13 cellular contexts compared by ENCODE assay signal in genomic region chr2:236744316-236745105, GRCh38.
DNase-seq lines count a peak whose midpoint lies in the region; ATAC-seq and TF ChIP-seq lines count a peak whose summit lies in the region.
"Had no signal": no experiment of that assay in that cellular context is flagged by ENCODE, and none has a peak within 500 bp of the region (broad histone marks: within the 10 kb centered on the region; RNA-seq: fewer than 3 reads in every experiment).

No MANE protein-coding gene starts in this region.

- H2AFZ ChIP-seq in KMS-11 (ENCODE audit: low read depth): no peak overlapping the region
- no peak overlapping the region for H2AFZ ChIP-seq in mammary epithelial cell (ENCODE audit: low read depth, low read length)

- H3K9me3 Mint-ChIP-seq in activated naive CD8-positive, alpha-beta T cell treated with anti-CD3 and anti-CD28 coated beads, Interleukin-2, amount 50 U/mL, for 24 hours: no peaks in the 10 kb centered on the region
- H3K9me3 Mint-ChIP-seq: activated naive CD4-positive, alpha-beta T cell treated with anti-CD3 and anti-CD28 coated beads, Interleukin-2, amount 50 U/mL, for 24 hours had no signal

- TF ChIP-seq CTCF in AG04449 (IDR thresholded peaks at IDR 0.05; ENCODE audit: insufficient read depth, low read length, missing control alignments): no peak
- TF ChIP-seq CTCF in KMS-11 (conservative IDR thresholded peaks at IDR 0.05; ENCODE audit: low read depth, low read length): no peak
- no peak for TF ChIP-seq CTCF in mammary epithelial cell (conservative IDR thresholded peaks at IDR 0.05 in 1 of 2, IDR thresholded peaks at IDR 0.05 in 1 of 2; ENCODE audit: extremely low read depth in 1 of 2, insufficient read depth in 1 of 2, low read depth in 1 of 2, low read length in 2 of 2)

- H3K79me2 ChIP-seq in KMS-11 (ENCODE audit: insufficient read depth, low read depth) (no peaks in the 10 kb centered on the region), mammary epithelial cell (ENCODE audit: insufficient read depth, low read length) (no peaks in the 10 kb centered on the region)

- POLR2A ChIA-PET in AG04449 (lab: Yijun Ruan, JAX): interaction anchor here (0.9 to 4.7 kb wide), 4 partner anchors 25 to 133 kb away, joined by 3 to 82 read pairs (median 6); no protein-coding TSS in a partner anchor

- H3K9ac ChIP-seq in KMS-11 (no peak overlapping the region), mammary epithelial cell (ENCODE audit: insufficient read depth, low read length) (no peak overlapping the region)

- intact Hi-C loops in mammary epithelial cell (cut with micrococcal nuclease): loop anchor here (1.0 to 5.0 kb wide), 4 partner anchors 12 to 283 kb away; no protein-coding TSS in a partner anchor
- intact Hi-C loops in posterior cingulate gyrus (cut with DNase I): no loop called here

- ATAC-seq in activated naive CD8-positive, alpha-beta T cell treated with anti-CD3 and anti-CD28 coated beads, Interleukin-2, amount 50 U/mL, for 24 hours: no peak

- H3K9me3 ChIP-seq in mammary epithelial cell (replicated peaks; ENCODE audit: insufficient read depth, low read length): no peaks in the 10 kb centered on the region

- dilution Hi-C loops in mammary epithelial cell (cut with HindIII; ENCODE audit: low sequenced_read_pairs): loop anchor here (5.0 kb wide), 2 partner anchors 53 to 62 kb away; no protein-coding TSS in a partner anchor

- DNase-seq in AG04449 (ENCODE audit: low read depth, low spot score): peak; percentile 92
- peak; percentile 71 for DNase-seq in mammary epithelial cell
- peak; percentile 26 for DNase-seq in mucosa of gallbladder (ENCODE audit: low spot score)
- DNase-seq in GF-D8 (lab: John Stamatoyannopoulos, UW): no peak
- DNase-seq in posterior cingulate gyrus: no peak
- DNase-seq in activated CD8-positive, alpha-beta memory T cell treated with anti-CD3 and anti-CD28 coated beads, Interleukin-2, amount 50 U/mL, for 4 hours: no peak
- no peak for DNase-seq in activated naive CD8-positive, alpha-beta T cell treated with anti-CD3 and anti-CD28 coated beads, Interleukin-2, amount 50 U/mL, for 24 hours
- DNase-seq: activated CD4-positive, alpha-beta T cell treated with anti-CD3 and anti-CD28 coated beads for 1 hour; kidney; NCI-H2107 had no signal

- peak overlapping the region; percentile 17; the same call in 1 of the 2 replicates for H3K4me2 ChIP-seq in KMS-11
- H3K4me2 ChIP-seq in mammary epithelial cell (ENCODE audit: insufficient read depth, low read depth, low read length): peak overlapping the region; percentile 61

- 0 out of 2 replicates have a peak overlapping the region, but pooled peaks have one; percentile 20 for H3K27ac ChIP-seq in KMS-11
- peak overlapping the region; percentile 86 for H3K27ac ChIP-seq in mammary epithelial cell (ENCODE audit: insufficient read depth, low read depth, low read length)

- WGBS in mammary epithelial cell (ENCODE audit: low coverage, missing lambda C conversion rate): 19% methylated on average over 6 of the region's 6 CpGs

- H3K27me3 ChIP-seq in KMS-11 (ENCODE audit: insufficient read depth, low read depth) (no peaks in the 10 kb centered on the region), mammary epithelial cell (ENCODE audit: insufficient read depth, low read length) (no peaks in the 10 kb centered on the region)

- H3K4me1 ChIP-seq in KMS-11 (ENCODE audit: low read depth, poor library complexity, severe bottlenecking) (peaks cover 24% of the 10 kb centered on the region), mammary epithelial cell (ENCODE audit: insufficient read depth, low read length) (peaks cover 57% of the 10 kb centered on the region)

- no peaks in the 10 kb centered on the region for H3K36me3 Mint-ChIP-seq in activated naive CD8-positive, alpha-beta T cell treated with anti-CD3 and anti-CD28 coated beads, Interleukin-2, amount 50 U/mL, for 24 hours (ENCODE audit: low read depth)
- H3K36me3 Mint-ChIP-seq: activated naive CD4-positive, alpha-beta T cell treated with anti-CD3 and anti-CD28 coated beads, Interleukin-2, amount 50 U/mL, for 24 hours had no signal

- no peaks in the 10 kb centered on the region for H3K36me3 ChIP-seq in KMS-11 (ENCODE audit: insufficient read depth)
- no peaks in the 10 kb centered on the region for H3K36me3 ChIP-seq in mammary epithelial cell (ENCODE audit: insufficient read depth, low read length)

- no peak overlapping the region for H3K4me3 Mint-ChIP-seq in activated naive CD8-positive, alpha-beta T cell treated with anti-CD3 and anti-CD28 coated beads, Interleukin-2, amount 50 U/mL, for 24 hours
- H3K4me3 Mint-ChIP-seq: activated naive CD4-positive, alpha-beta T cell treated with anti-CD3 and anti-CD28 coated beads, Interleukin-2, amount 50 U/mL, for 24 hours; B cell had no signal

- H3K27me3 Mint-ChIP-seq in activated naive CD8-positive, alpha-beta T cell treated with anti-CD3 and anti-CD28 coated beads, Interleukin-2, amount 50 U/mL, for 24 hours: peaks cover 6% of the 10 kb centered on the region

- H3K4me1 Mint-ChIP-seq in activated naive CD8-positive, alpha-beta T cell treated with anti-CD3 and anti-CD28 coated beads, Interleukin-2, amount 50 U/mL, for 24 hours: no peaks in the 10 kb centered on the region
- H3K4me1 Mint-ChIP-seq: activated naive CD4-positive, alpha-beta T cell treated with anti-CD3 and anti-CD28 coated beads, Interleukin-2, amount 50 U/mL, for 24 hours; B cell had no signal

- in situ Hi-C loops in mammary epithelial cell (cut with MboI; ENCODE audit: low sequenced_read_pairs in 2 of 2): no loop called here

- no TSS peak for BruUV-seq in mammary epithelial cell (replicated peaks; lab: Mats Ljungman, UMichigan)

- no peak overlapping the region for H3K27ac Mint-ChIP-seq in activated naive CD8-positive, alpha-beta T cell treated with anti-CD3 and anti-CD28 coated beads, Interleukin-2, amount 50 U/mL, for 24 hours
- H3K27ac Mint-ChIP-seq: activated naive CD4-positive, alpha-beta T cell treated with anti-CD3 and anti-CD28 coated beads, Interleukin-2, amount 50 U/mL, for 24 hours; B cell had no signal

- no peak overlapping the region for H3K4me3 ChIP-seq in AG04449 (ENCODE audit: low read depth, low read length)
- no peak overlapping the region for H3K4me3 ChIP-seq in KMS-11 (IDR thresholded peaks at IDR 0.05; ENCODE audit: insufficient read depth, low read depth, low read length)
- no peak overlapping the region for H3K4me3 ChIP-seq in mammary epithelial cell (replicated peaks in 1 of 3; ENCODE audit: insufficient read depth in 1 of 3, low read depth in 2 of 3, low read length in 3 of 3)

- CTCF ChIA-PET in AG04449 (lab: Yijun Ruan, JAX): interaction anchor here (0.7 to 1.4 kb wide), 4 partner anchors 175 to 318 kb away, joined by 3 to 5 read pairs (median 4); partner anchors contain the start of gene ACKR3
- CTCF ChIA-PET in mammary epithelial cell (lab: Charles Lee; ENCODE audit: low non-redundant PET): interaction anchor here (0.6 kb wide), 1 partner anchor 175 kb away, joined by 4 read pairs; the partner anchor contains the start of gene ACKR3

- H4K20me1 ChIP-seq in KMS-11 (ENCODE audit: insufficient read depth): no peaks in the 10 kb centered on the region
- H4K20me1 ChIP-seq in mammary epithelial cell (ENCODE audit: insufficient read depth, low read length): no peaks in the 10 kb centered on the region

Comparison
In these comparisons a context has a peak if more than half of its experiments do, and no peak if none do; other contexts are left out.
1. DNase-seq: peak in AG04449 (single experiment), mammary epithelial cell (single experiment) and mucosa of gallbladder (single experiment); none in GF-D8 (single experiment), posterior cingulate gyrus (0 of 10), activated CD8-positive, alpha-beta memory T cell treated with anti-CD3 and anti-CD28 coated beads, Interleukin-2, amount 50 U/mL, for 4 hours (single experiment) and activated naive CD8-positive, alpha-beta T cell treated with anti-CD3 and anti-CD28 coated beads, Interleukin-2, amount 50 U/mL, for 24 hours (single experiment).